In the genomic region with DNA sequence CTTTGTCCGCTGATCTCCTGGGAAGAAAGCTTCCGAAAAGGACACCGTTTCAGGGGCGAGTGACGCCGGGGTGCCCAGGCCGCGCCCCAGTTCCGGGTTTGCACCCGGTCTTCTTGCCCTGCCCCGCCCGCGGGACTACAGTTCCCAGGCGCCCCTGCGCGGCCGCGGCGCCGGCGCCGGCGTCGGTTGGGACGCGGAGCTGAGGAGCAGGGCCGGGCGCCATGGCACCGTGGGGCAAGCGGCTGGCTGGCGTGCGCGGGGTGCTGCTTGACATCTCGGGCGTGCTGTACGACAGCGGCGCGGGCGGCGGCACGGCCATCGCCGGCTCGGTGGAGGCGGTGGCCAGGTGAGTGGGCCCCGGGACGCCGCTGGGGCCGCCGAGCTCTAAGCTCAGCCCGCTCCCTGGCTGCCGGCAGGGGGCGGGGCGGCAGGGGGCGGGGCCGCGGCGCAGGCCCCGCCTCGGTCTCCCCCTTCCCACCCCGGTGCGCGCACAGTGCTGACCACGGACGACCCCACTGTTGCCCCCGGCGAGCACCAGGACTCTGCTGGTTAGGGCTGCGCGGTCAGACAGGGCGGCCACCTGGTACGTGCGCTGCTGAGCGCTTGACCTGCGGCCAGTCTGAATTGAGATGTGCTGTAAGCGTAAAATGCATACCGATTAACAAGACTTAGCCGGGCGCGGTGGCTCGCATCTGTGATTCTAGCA, we compare ENCODE assay signal across 8 cellular contexts. TPM values are rescaled to one million over a fixed set of nuclear protein-coding genes. Genes with fewer than 3 reads are reported as not detected.
DNase-seq lines count a peak whose midpoint lies in the region; ATAC-seq, FAIRE-seq and TF ChIP-seq lines count a peak whose summit lies in the region.

A gene with protein sequence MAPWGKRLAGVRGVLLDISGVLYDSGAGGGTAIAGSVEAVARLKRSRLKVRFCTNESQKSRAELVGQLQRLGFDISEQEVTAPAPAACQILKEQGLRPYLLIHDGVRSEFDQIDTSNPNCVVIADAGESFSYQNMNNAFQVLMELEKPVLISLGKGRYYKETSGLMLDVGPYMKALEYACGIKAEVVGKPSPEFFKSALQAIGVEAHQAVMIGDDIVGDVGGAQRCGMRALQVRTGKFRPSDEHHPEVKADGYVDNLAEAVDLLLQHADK (plus strand): TSS at position 182 of the 706 bp plus-strand sequence. CDS start 40 bp downstream, at position 222.

- POLR2A ChIA-PET in HepG2 (lab: Yijun Ruan, JAX): interaction anchor here (0.7 to 2.8 kb wide), 11 partner anchors 9 to 330 kb away, joined by 3 to 27 read pairs (median 4); a partner anchor contains a TSS

- peak in 1 of 2 experiments; percentile 79; a peak in 2 of 4 replicates for TF ChIP-seq POLR2A in HepG2 (IDR thresholded peaks at IDR 0.05; ENCODE audit: insufficient read depth in 1 of 2, low read depth in 2 of 2, low read length in 2 of 2)

- peaks cover 50% of the 10 kb centered on the region for H3K4me1 ChIP-seq in HepG2 (ENCODE audit: insufficient read depth, low read length)

- H3K36me3 ChIP-seq in HepG2 (replicated peaks in 1 of 2; ENCODE audit: control insufficient read depth in 1 of 2, insufficient read depth in 2 of 2, low read length in 2 of 2): no peaks in the 10 kb centered on the region

- peak within 1 kb of the TSS; percentile 77 for H3K9ac ChIP-seq in HepG2 (ENCODE audit: insufficient read depth, low read depth, low read length)

- no peak for FAIRE-seq in HepG2 (lab: Jason Lieb, UNC)

- H3K27me3 ChIP-seq in HepG2 (ENCODE audit: control insufficient read depth in 1 of 2, insufficient read depth in 2 of 2, low read length in 2 of 2): no peaks in the 10 kb centered on the region; a peak in 1 of 5 replicates

- TF ChIP-seq EP300 in HepG2 (IDR thresholded peaks at IDR 0.05; ENCODE audit: low read depth in 2 of 2, low read length in 2 of 2): no peak
- TF ChIP-seq EP300 in HepG2 (CRISPR knock-in tag; IDR thresholded peaks at IDR 0.05; ENCODE audit: borderline replicate concordance): no peak

- H3K4me2 ChIP-seq in HepG2 (ENCODE audit: low read depth, low read length): peak within 1 kb of the TSS; percentile 91

- CTCF ChIA-PET in HepG2 (lab: Yijun Ruan, JAX; ENCODE audit: low intra/inter-chr PET ratio, low total read pairs): interaction anchor here (0.7 kb wide), 1 partner anchor 279 kb away, joined by 3 read pairs; no protein-coding TSS in a partner anchor

- peak; percentile 39 for TF ChIP-seq RAD21 in HepG2 (CRISPR knock-in tag; IDR thresholded peaks at IDR 0.05)

- no peak for TF ChIP-seq CTCF in AG09309 (IDR thresholded peaks at IDR 0.05; ENCODE audit: control insufficient read depth, insufficient read depth, low read depth, low read length, missing control alignments)
- peak; percentile 49 for TF ChIP-seq CTCF in coronary artery (IDR thresholded peaks at IDR 0.05)
- peak; percentile 26; the same call in 1 of the 2 replicates for TF ChIP-seq CTCF in HepG2 (CRISPR knock-in tag; IDR thresholded peaks at IDR 0.05)

- in situ Hi-C loops in HepG2 (cut with HindIII; ENCODE audit: extremely low pct_ligation_motif_present, low pct_unique_long_range_greater_than_20kb): loop anchor here (5.0 kb wide), 1 partner anchor 44 kb away; a partner anchor contains a TSS

- 0 out of 2 replicates have a peak, but pooled peaks cover 6% of the 10 kb centered on the region for H4K20me1 ChIP-seq in HepG2 (ENCODE audit: insufficient read depth, low read length)

- peak within 1 kb of the TSS; percentile 93 for H2AFZ ChIP-seq in HepG2 (ENCODE audit: low read length)

- H3K27ac ChIP-seq in coronary artery (peak within 1 kb of the TSS; percentile 62 to 93), HepG2 (ENCODE audit: extremely low read length, insufficient read depth, low read length) (peak within 1 kb of the TSS; percentile 76)

- no peaks in the 10 kb centered on the region for H3K79me2 ChIP-seq in HepG2 (ENCODE audit: insufficient read depth, low read length)

- WGBS in HepG2 (ENCODE audit: low lambda C conversion rate): under 1% methylated on average over 26 of the region's 81 CpGs

- intact Hi-C loops in HepG2 (cut with micrococcal nuclease; ENCODE audit: unreplicated experiment): no loop called here

- H3K4me3 ChIP-seq in AG09309 (ENCODE audit: control insufficient read depth, low read depth, low read length) (peak within 1 kb of the TSS; percentile 84), coronary artery (peak within 1 kb of the TSS; percentile 84), HepG2 (replicated peaks in 1 of 3; ENCODE audit: insufficient read depth in 1 of 3, low read depth in 2 of 3, low read length in 3 of 3) (peak within 1 kb of the TSS; percentile 81 to 97 (median 89))

- peak; percentile 95 for ATAC-seq in GM18868 (IDR thresholded peaks at IDR 0.05; ENCODE audit: unreplicated experiment)
- peak; percentile 92 for ATAC-seq in HG03097 (IDR thresholded peaks at IDR 0.05; ENCODE audit: low FRiP score, unreplicated experiment)
- peak; percentile 95 for ATAC-seq in HepG2

- H3K9me3 ChIP-seq in HepG2 (ENCODE audit: low read length): no peaks in the 10 kb centered on the region

- BruUV-seq in HepG2 (replicated peaks; lab: Mats Ljungman, UMichigan): TSS peak; percentile 59

- DNase-seq in AG09309 (ENCODE audit: low read depth) (peak; percentile 16), NCI-H446 (lab: John Stamatoyannopoulos, UW) (peak; percentile 28 to 70), coronary artery (ENCODE audit: low spot score) (peak; percentile 89), HepG2 (ENCODE audit: low spot score) (peak; percentile 54)
- DNase-seq in activated CD4-positive, alpha-beta T cell treated with anti-CD3 and anti-CD28 coated beads for 48 hours: peak; percentile 91
- peak; percentile 80 for DNase-seq in stimulated activated CD4-positive, alpha-beta T cell treated with anti-CD3 and anti-CD28 coated beads, Interleukin-2, amount 100 ng/mL, for 4 hours (ENCODE audit: low read depth)

TF ChIP-seq in HepG2, 621 proteins besides CTCF, POLR2A, EP300 and RAD21 (continues in another document):
- TF ChIP-seq ZFP41 (CRISPR knock-in tag; IDR thresholded peaks at IDR 0.05; ENCODE audit: borderline replicate concordance): no peak
- TF ChIP-seq MTF1 (CRISPR knock-in tag; IDR thresholded peaks at IDR 0.05): peak; percentile 99
- no peak for TF ChIP-seq ZFAT (CRISPR knock-in tag; conservative IDR thresholded peaks at IDR 0.05)
- peak; percentile 63; the same call in 1 of the 2 replicates for TF ChIP-seq PHF20 (CRISPR knock-in tag; IDR thresholded peaks at IDR 0.05)
- TF ChIP-seq SIN3A (IDR thresholded peaks at IDR 0.05; ENCODE audit: borderline replicate concordance, low read depth, low read length): peak; percentile 19; the same call in 1 of the 2 replicates
- TF ChIP-seq ERF (CRISPR knock-in tag; IDR thresholded peaks at IDR 0.05): 0 out of 2 replicates have a peak, but pooled peaks have one; percentile 12
- no peak for TF ChIP-seq STAG1 (CRISPR knock-in tag; IDR thresholded peaks at IDR 0.05)
- TF ChIP-seq, protein P1, sequence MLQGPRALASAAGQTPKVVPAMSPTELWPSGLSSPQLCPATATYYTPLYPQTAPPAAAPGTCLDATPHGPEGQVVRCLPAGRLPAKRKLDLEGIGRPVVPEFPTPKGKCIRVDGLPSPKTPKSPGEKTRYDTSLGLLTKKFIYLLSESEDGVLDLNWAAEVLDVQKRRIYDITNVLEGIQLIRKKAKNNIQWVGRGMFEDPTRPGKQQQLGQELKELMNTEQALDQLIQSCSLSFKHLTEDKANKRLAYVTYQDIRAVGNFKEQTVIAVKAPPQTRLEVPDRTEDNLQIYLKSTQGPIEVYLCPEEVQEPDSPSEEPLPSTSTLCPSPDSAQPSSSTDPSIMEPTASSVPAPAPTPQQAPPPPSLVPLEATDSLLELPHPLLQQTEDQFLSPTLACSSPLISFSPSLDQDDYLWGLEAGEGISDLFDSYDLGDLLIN (CRISPR knock-in tag; IDR thresholded peaks at IDR 0.05; ENCODE audit: borderline replicate concordance): no peak
- TF ChIP-seq ZNF709 (CRISPR knock-in tag; IDR thresholded peaks at IDR 0.05): peak; percentile 47; the same call in 1 of the 2 replicates
- TF ChIP-seq FOXK1 (CRISPR knock-in tag; IDR thresholded peaks at IDR 0.05; ENCODE audit: borderline replicate concordance, low read depth): peak; percentile 18; the same call in 1 of the 2 replicates
- TF ChIP-seq ZNF768 (CRISPR knock-in tag; IDR thresholded peaks at IDR 0.05): peak; percentile 35; the same call in 1 of the 2 replicates
- peak; percentile 83 for TF ChIP-seq ZBTB7B (CRISPR knock-in tag; IDR thresholded peaks at IDR 0.05)

RNA-seq across cellular contexts. Expression of the gene that starts here (rescaled TPM):
- total RNA-seq in HepG2 (2016; rRNA removed; fragmentation: Illumina TruSeq; extraction: Trizol): 3.7 and 5.2 TPM in 2 replicates
- 1.1 and 1.9 TPM in 2 replicates for total RNA-seq in HepG2 (2016; cell fraction: cytosol; rRNA removed; fragmentation: Illumina TruSeq; extraction: Trizol; ENCODE audit: low read depth)
- total RNA-seq in HepG2 (2016; cell fraction: insoluble cytoplasmic fraction; rRNA removed; fragmentation: Illumina TruSeq; extraction: Trizol): 4.7 and 6.3 TPM in 2 replicates
- total RNA-seq in HepG2 (2016; cell fraction: membrane; rRNA removed; fragmentation: Illumina TruSeq; extraction: Trizol): 1.9 TPM in 2 replicates
- total RNA-seq in HepG2 (2016; cell fraction: nucleus; rRNA removed; fragmentation: Illumina TruSeq; extraction: Trizol): 2.4 and 3.4 TPM in 2 replicates
- 13.1 and 13.7 TPM in 2 replicates for polyA plus RNA-seq in HepG2 (2011; rRNA removed)
- polyA plus RNA-seq in HepG2 (2011; cell fraction: cytosol; rRNA removed): 14.4 and 17.0 TPM in 2 replicates
- polyA plus RNA-seq in HepG2 (2011; cell fraction: nucleus; rRNA removed): 11.1 and 11.2 TPM in 2 replicates
- polyA plus RNA-seq in HepG2 (2012): 10.0 and 13.7 TPM in 2 replicates
- polyA plus RNA-seq in HepG2 (2016; cell fraction: cytosol; fragmentation: Illumina TruSeq; extraction: Trizol; ENCODE audit: low read depth): 3.8 and 5.7 TPM in 2 replicates
- 7.2 and 9.2 TPM in 2 replicates for polyA plus RNA-seq in HepG2 (2016; cell fraction: insoluble cytoplasmic fraction; fragmentation: Illumina TruSeq; extraction: Trizol; ENCODE audit: low read depth)
- 5.6 and 5.8 TPM in 2 replicates for polyA plus RNA-seq in HepG2 (2016; cell fraction: membrane; fragmentation: Illumina TruSeq; extraction: Trizol; ENCODE audit: low read depth)
- 5.1 and 7.2 TPM in 2 replicates for polyA plus RNA-seq in HepG2 (2016; cell fraction: nucleus; fragmentation: Illumina TruSeq; extraction: Trizol; ENCODE audit: insufficient read depth, low read depth)
- 12.5 and 12.6 TPM in 2 replicates for polyA minus RNA-seq in HepG2 (2011; rRNA and poly(A)+ RNA removed; ENCODE audit: low replicate concordance)
- polyA minus RNA-seq in HepG2 (2011; cell fraction: cytosol; rRNA and poly(A)+ RNA removed): 6.0 and 7.2 TPM in 2 replicates
- polyA minus RNA-seq in HepG2 (2011; cell fraction: nucleus; rRNA and poly(A)+ RNA removed): 7.0 and 9.8 TPM in 2 replicates

Comparison
In these comparisons a context has a peak if more than half of its experiments do, and no peak if none do; other contexts are left out.
1. Peak in every context shown above with its lines: DNase-seq, ATAC-seq, H3K4me3 ChIP-seq and H3K27ac ChIP-seq.
2. DNase-seq: peak in every context shown above with its lines; median percentile 91 in activated CD4-positive, alpha-beta T cell treated with anti-CD3 and anti-CD28 coated beads for 48 hours; 89 in coronary artery; 80 in stimulated activated CD4-positive, alpha-beta T cell treated with anti-CD3 and anti-CD28 coated beads, Interleukin-2, amount 100 ng/mL, for 4 hours; 54 in HepG2; 49 in NCI-H446; 16 in AG09309.